ENCODE assay signal across 11 cellular contexts in the genomic region with DNA sequence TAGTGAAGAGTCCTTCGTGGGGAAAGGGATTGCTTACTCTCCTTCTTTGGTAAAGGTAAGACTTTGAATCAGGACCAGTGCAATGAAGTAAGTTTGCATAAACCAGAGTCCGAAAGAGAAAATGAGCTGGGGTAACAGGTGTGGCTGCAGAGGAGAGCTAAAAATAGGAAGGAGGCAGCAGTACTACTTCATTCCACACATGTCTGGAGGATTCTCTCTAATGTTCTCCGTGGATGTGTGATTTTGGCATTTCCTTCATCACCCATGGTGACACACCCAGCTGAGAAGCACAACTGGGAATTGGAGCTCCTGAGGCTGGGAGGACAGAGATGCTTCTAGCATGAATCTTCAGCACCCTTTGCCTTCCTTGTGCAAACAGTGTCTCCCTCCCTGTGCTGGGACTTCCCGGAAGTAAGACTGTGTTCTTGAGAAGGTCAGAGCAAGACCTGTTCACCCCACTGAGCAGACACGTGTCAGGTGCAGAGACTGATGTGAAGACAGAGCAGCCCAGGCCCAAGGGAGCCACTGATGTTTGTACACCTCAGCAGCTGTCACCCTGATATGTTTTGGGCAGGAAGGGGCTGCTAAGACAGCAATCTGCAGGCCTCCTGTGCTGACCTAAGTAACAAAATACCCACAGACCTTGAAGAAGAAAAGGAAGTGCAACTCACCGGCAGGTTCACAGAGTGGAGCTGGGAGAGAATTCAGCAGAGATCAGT. TPM values are rescaled to one million over a fixed set of nuclear protein-coding genes. Genes with fewer than 3 reads are reported as not detected.
A peak's percentile ranks its signal among the peaks of the same experiment; 100 is the strongest.
DNase-seq lines count a peak whose midpoint lies in the region; ATAC-seq, FAIRE-seq and TF ChIP-seq lines count a peak whose summit lies in the region.
"Had no signal": no experiment of that assay in that cellular context is flagged by ENCODE, and none has a peak within 500 bp of the region (broad histone marks: within the 10 kb centered on the region; RNA-seq: fewer than 3 reads in every experiment).

No MANE protein-coding gene starts in this region.

- peak overlapping the region; percentile 57 for H3K9ac ChIP-seq in SU-DHL-6 (ENCODE audit: low read length)

- no peak overlapping the region for H2AFZ ChIP-seq in SU-DHL-6 (ENCODE audit: low read depth, low read length, severe bottlenecking)

- no peak for TF ChIP-seq POLR2A in GM12892 (IDR thresholded peaks at IDR 0.05; ENCODE audit: low read depth, low read length)

- peak; percentile 92 for ATAC-seq in GM19455 (IDR thresholded peaks at IDR 0.05; ENCODE audit: unreplicated experiment)
- ATAC-seq in HG03045 (IDR thresholded peaks at IDR 0.05; ENCODE audit: unreplicated experiment) = peak; percentile 91
- ATAC-seq: CD8-positive, alpha-beta T cell had no signal

- H3K4me3 ChIP-seq in SU-DHL-6 (ENCODE audit: insufficient read depth, low read length, poor library complexity, severe bottlenecking) = peak overlapping the region; percentile 32

- no peak for TF ChIP-seq CTCF in SU-DHL-6 (IDR thresholded peaks at IDR 0.05; ENCODE audit: insufficient read depth, low read length, poor library complexity, severe bottlenecking)

- no peaks in the 10 kb centered on the region for H3K9me3 ChIP-seq in SU-DHL-6 (ENCODE audit: insufficient read depth, low read length)

- peaks cover 50% of the 10 kb centered on the region for H3K79me2 ChIP-seq in SU-DHL-6 (ENCODE audit: insufficient read depth, low read length)

- peaks cover 49% of the 10 kb centered on the region for H3F3A ChIP-seq in SU-DHL-6 (ENCODE audit: insufficient read depth)

- H4K20me1 ChIP-seq in SU-DHL-6 (ENCODE audit: low read depth, low read length) = no peaks in the 10 kb centered on the region

- H3K36me3 ChIP-seq in SU-DHL-6 (ENCODE audit: low read length) = peaks cover 6% of the 10 kb centered on the region

- peak; percentile 97 for FAIRE-seq in GM12892 (lab: Jason Lieb, UNC)

- no peak for DNase-seq in GM12892 (ENCODE audit: insufficient read length)
- DNase-seq in effector CD8-positive, alpha-beta T cell (lab: John Stamatoyannopoulos, UW) = no peak
- no peak for DNase-seq in activated CD4-positive, alpha-beta T cell treated with anti-CD3 and anti-CD28 coated beads for 1 hour
- no peak for DNase-seq in NCI-H1092 treated with DMSO at 0.1 percent for 48 hours (lab: John Stamatoyannopoulos, UW)
- no peak for DNase-seq in NCI-H748 treated with DMSO at 0.1 percent for 48 hours (lab: John Stamatoyannopoulos, UW)
- DNase-seq: activated CD4-positive, alpha-beta T cell treated with anti-CD3 and anti-CD28 coated beads, Interleukin-2, amount 10 ng/mL, durations not matched to agents 7 days and 5 days; CD8-positive, alpha-beta T cell; NCI-H510A treated with DMSO at 0.1 percent for 48 hours had no signal

- peak overlapping the region; percentile 96 for H3K27ac ChIP-seq in SU-DHL-6 (ENCODE audit: low read depth, low read length)

- H3K9me2 ChIP-seq in SU-DHL-6 (replicated peaks; ENCODE audit: insufficient read depth, low read length) = no peaks in the 10 kb centered on the region

- peak overlapping the region; percentile 77 for H3K4me2 ChIP-seq in SU-DHL-6 (ENCODE audit: low read depth, low read length, poor library complexity, severe bottlenecking)

- H3K27me3 ChIP-seq in SU-DHL-6 (ENCODE audit: low read length) = no peaks in the 10 kb centered on the region

RNA-seq across cellular contexts. Expression of a gene that starts 13.3 kb away (rescaled TPM):
- 0.23 TPM for polyA plus RNA-seq in GM12892 (2012; ENCODE audit: missing spikeins)

RNA-seq across cellular contexts. Expression of a gene that starts 29.7 kb away (rescaled TPM):
- 0.21 TPM for polyA plus RNA-seq in GM12892 (2012; ENCODE audit: missing spikeins)

RNA-seq across cellular contexts. Expression of a gene that starts 35.0 kb away (rescaled TPM):
- polyA plus RNA-seq in GM12892 (2012; ENCODE audit: missing spikeins) = not detected
